In genomic region chr2:107633580-107634147, GRCh38 we compare ENCODE assay signal across 12 cellular contexts.
DNase-seq lines count a peak whose midpoint lies in the region; ATAC-seq, FAIRE-seq and TF ChIP-seq lines count a peak whose summit lies in the region.
"Had no signal": no experiment of that assay in that cellular context is flagged by ENCODE, and none has a peak within 500 bp of the region (broad histone marks: within the 10 kb centered on the region; RNA-seq: fewer than 3 reads in every experiment).

No MANE protein-coding gene starts in this region.

- no peak for TF ChIP-seq RAD21 in HepG2 (CRISPR knock-in tag; IDR thresholded peaks at IDR 0.05)
- no peak for TF ChIP-seq RAD21 in SK-N-SH (IDR thresholded peaks at IDR 0.05; ENCODE audit: low read length)

- no peaks in the 10 kb centered on the region for H3K36me3 ChIP-seq in HepG2 (replicated peaks in 1 of 2; ENCODE audit: control insufficient read depth in 1 of 2, insufficient read depth in 2 of 2, low read length in 2 of 2)
- no peaks in the 10 kb centered on the region for H3K36me3 ChIP-seq in right lobe of liver
- no peaks in the 10 kb centered on the region for H3K36me3 ChIP-seq in SK-N-SH (replicated peaks in 1 of 2; ENCODE audit: control insufficient read depth in 1 of 2, insufficient read depth in 2 of 2, low read length in 1 of 2)
- H3K36me3 ChIP-seq in WERI-Rb-1: no peaks in the 10 kb centered on the region

- H3K27me3 ChIP-seq in HepG2 (ENCODE audit: control insufficient read depth in 1 of 2, insufficient read depth in 2 of 2, low read length in 2 of 2) (no peaks in the 10 kb centered on the region), right lobe of liver (no peaks in the 10 kb centered on the region), SK-N-SH (ENCODE audit: insufficient read depth) (no peaks in the 10 kb centered on the region), WERI-Rb-1 (ENCODE audit: insufficient read depth, low read depth, severe bottlenecking) (peaks cover 8% of the 10 kb centered on the region)

- H3K27ac ChIP-seq in HepG2 (ENCODE audit: extremely low read length, insufficient read depth, low read length) (no peak overlapping the region), right lobe of liver (no peak overlapping the region), SK-N-SH (ENCODE audit: low read depth in 2 of 2, low read length in 1 of 2) (peak overlapping the region in 1 of 2 experiments; percentile 47; a peak in 2 of 4 replicates), WERI-Rb-1 (no peak overlapping the region)

- H3K9me3 ChIP-seq in HepG2 (ENCODE audit: low read length): peaks cover 86% of the 10 kb centered on the region
- H3K9me3 ChIP-seq in right lobe of liver: peaks cover 0 to 7% (median 0%) of the 10 kb centered on the region in 4 donors
- peaks cover 3% of the 10 kb centered on the region; the same call in 1 of the 2 replicates for H3K9me3 ChIP-seq in SK-N-SH
- H3K9me3 ChIP-seq in WERI-Rb-1 (ENCODE audit: severe bottlenecking): no peaks in the 10 kb centered on the region

- WGBS in HepG2 (ENCODE audit: low lambda C conversion rate): 13% methylated on average over 3 of the region's 3 CpGs
- 63% methylated on average over 3 of the region's 3 CpGs for WGBS in right lobe of liver (ENCODE audit: insufficient coverage, low coverage, low lambda C conversion rate, missing lambda C conversion rate)
- WGBS in SK-N-SH (ENCODE audit: low lambda C conversion rate): 18% methylated on average over 3 of the region's 3 CpGs

- BruUV-seq in HepG2 (replicated peaks; lab: Mats Ljungman, UMichigan): no TSS peak

- H3K79me2 ChIP-seq in HepG2 (ENCODE audit: insufficient read depth, low read length): no peaks in the 10 kb centered on the region
- no peaks in the 10 kb centered on the region for H3K79me2 ChIP-seq in SK-N-SH (ENCODE audit: insufficient read depth)

- H3K9ac ChIP-seq in HepG2 (ENCODE audit: insufficient read depth, low read depth, low read length) (no peak overlapping the region), SK-N-SH (no peak overlapping the region)

- DNase-seq in HepG2 (ENCODE audit: low spot score): no peak
- DNase-seq in right lobe of liver: no peak
- no peak for DNase-seq in SK-N-SH
- DNase-seq in fibroblast of the aortic adventitia (ENCODE audit: low read depth): peak; percentile 83
- no peak for DNase-seq in posterior vena cava (ENCODE audit: low spot score)
- DNase-seq in NCI-H146 (lab: John Stamatoyannopoulos, UW): no peak
- no peak for DNase-seq in WERI-Rb-1
- DNase-seq: activated T-cell treated with anti-CD3 and anti-CD28 coated beads, Interleukin-2, amount 50 U/mL, for 1 hour; H9; NCI-H2029 had no signal

- TF ChIP-seq CTCF in HepG2 (CRISPR knock-in tag; IDR thresholded peaks at IDR 0.05) (no peak), right lobe of liver (IDR thresholded peaks at IDR 0.05) (no peak), SK-N-SH (IDR thresholded peaks at IDR 0.05) (no peak), fibroblast of the aortic adventitia (IDR thresholded peaks at IDR 0.05; ENCODE audit: insufficient read depth, low read length) (no peak), WERI-Rb-1 (IDR thresholded peaks at IDR 0.05; ENCODE audit: low read depth, low read length) (no peak)

- FAIRE-seq in HepG2 (lab: Jason Lieb, UNC): no peak

- H3K4me1 ChIP-seq in HepG2 (ENCODE audit: insufficient read depth, low read length) (no peaks in the 10 kb centered on the region), right lobe of liver (no peaks in the 10 kb centered on the region), SK-N-SH (ENCODE audit: control insufficient read depth in 1 of 2, insufficient read depth in 2 of 2, low read depth in 1 of 2, low read length in 1 of 2) (no peaks in the 10 kb centered on the region)

- TF ChIP-seq POLR2A in HepG2 (IDR thresholded peaks at IDR 0.05; ENCODE audit: insufficient read depth in 1 of 2, low read depth in 2 of 2, low read length in 2 of 2) (no peak), right lobe of liver (IDR thresholded peaks at IDR 0.05) (no peak)

- ATAC-seq in HepG2 (no peak), right lobe of liver (no peak), GM21367 (IDR thresholded peaks at IDR 0.05; ENCODE audit: unreplicated experiment) (no peak)

- TF ChIP-seq EP300 in HepG2 (IDR thresholded peaks at IDR 0.05; ENCODE audit: low read depth in 2 of 2, low read length in 2 of 2): no peak
- TF ChIP-seq EP300 in HepG2 (CRISPR knock-in tag; IDR thresholded peaks at IDR 0.05; ENCODE audit: borderline replicate concordance): no peak
- TF ChIP-seq EP300 in SK-N-SH (IDR thresholded peaks at IDR 0.05; ENCODE audit: borderline replicate concordance in 1 of 2, low read depth in 1 of 2, low read length in 1 of 2): peak in 1 of 2 experiments; percentile 33; a peak in 1 of 4 replicates

- H2AFZ ChIP-seq in HepG2 (ENCODE audit: low read length): no peak overlapping the region
- H2AFZ ChIP-seq in SK-N-SH (ENCODE audit: low read depth): no peak overlapping the region

- H3K9me2 ChIP-seq in SK-N-SH: no peaks in the 10 kb centered on the region

- in situ Hi-C loops in HepG2 (cut with HindIII; ENCODE audit: extremely low pct_ligation_motif_present, low pct_unique_long_range_greater_than_20kb): no loop called here

- H3K4me2 ChIP-seq in HepG2 (ENCODE audit: low read depth, low read length): no peak overlapping the region
- no peak overlapping the region for H3K4me2 ChIP-seq in SK-N-SH

- H3K4me3 ChIP-seq in HepG2 (replicated peaks in 1 of 3; ENCODE audit: insufficient read depth in 1 of 3, low read depth in 2 of 3, low read length in 3 of 3) (no peak overlapping the region), right lobe of liver (no peak overlapping the region), SK-N-SH (ENCODE audit: low read depth in 2 of 2, low read length in 1 of 2) (no peak overlapping the region), fibroblast of the aortic adventitia (ENCODE audit: low read depth, low read length) (no peak overlapping the region), WERI-Rb-1 (ENCODE audit: low read depth, low read length) (no peak overlapping the region)
- H3K4me3 ChIP-seq: lung had no signal

- CTCF ChIA-PET in HepG2 (lab: Yijun Ruan, JAX; ENCODE audit: low intra/inter-chr PET ratio, low total read pairs) (no interaction called here), SK-N-SH (lab: Yijun Ruan, JAX) (interaction anchor here (2.3 kb wide), 1 partner anchor 24 kb away, joined by 4 read pairs; no protein-coding TSS in a partner anchor)

- H4K20me1 ChIP-seq in HepG2 (ENCODE audit: insufficient read depth, low read length): no peaks in the 10 kb centered on the region
- H4K20me1 ChIP-seq in SK-N-SH (ENCODE audit: insufficient read depth): no peaks in the 10 kb centered on the region

- POLR2A ChIA-PET in HepG2 (lab: Yijun Ruan, JAX): no interaction called here
- POLR2A ChIA-PET in SK-N-SH (lab: Yijun Ruan, JAX): no interaction called here

- intact Hi-C loops in HepG2 (cut with micrococcal nuclease; ENCODE audit: unreplicated experiment): no loop called here
- intact Hi-C loops in right lobe of liver (cut with DNase I): no loop called here
- intact Hi-C loops in posterior vena cava (cut with DNase I): no loop called here

- H3F3A ChIP-seq in SK-N-SH (replicated peaks; ENCODE audit: insufficient read depth): peaks cover 9% of the 10 kb centered on the region

TF ChIP-seq in HepG2, 621 proteins besides CTCF, POLR2A, EP300 and RAD21:
- TF ChIP-seq TBX3 (IDR thresholded peaks at IDR 0.05; ENCODE audit: borderline replicate concordance) (no peak), ZEB1 (IDR thresholded peaks at IDR 0.05; ENCODE audit: insufficient replicate concordance, low read depth) (no peak), ZNF839 (CRISPR knock-in tag; IDR thresholded peaks at IDR 0.05; ENCODE audit: borderline replicate concordance) (no peak), NFE2L2 (IDR thresholded peaks at IDR 0.05; ENCODE audit: low read length) (peak; percentile 61; the same call in 1 of the 2 replicates)

TF ChIP-seq in SK-N-SH, 30 proteins besides CTCF, POLR2A, EP300 and RAD21 (continues in another document):
- TF ChIP-seq TCF12 (IDR thresholded peaks at IDR 0.05) (peak; percentile 64), FOSL2 (IDR thresholded peaks at IDR 0.05; ENCODE audit: borderline replicate concordance, low read depth) (peak; percentile 79; the same call in 1 of the 2 replicates), ELF1 (IDR thresholded peaks at IDR 0.05) (no peak), SIN3A (IDR thresholded peaks at IDR 0.05; ENCODE audit: borderline replicate concordance, low read depth, low read length) (no peak), SMC3 (IDR thresholded peaks at IDR 0.05; ENCODE audit: low read depth, low read length) (no peak), RCOR1 (IDR thresholded peaks at IDR 0.05; ENCODE audit: low read length) (no peak), NFIC (IDR thresholded peaks at IDR 0.05; ENCODE audit: borderline replicate concordance) (peak; percentile 40; the same call in 1 of the 2 replicates), EZH2phosphoT487 (IDR thresholded peaks at IDR 0.05; ENCODE audit: borderline replicate concordance, low read depth) (no peak), GATA2 (CRISPR knock-in tag; IDR thresholded peaks at IDR 0.05) (no peak), IRF3 (IDR thresholded peaks at IDR 0.05; ENCODE audit: low read depth, low read length) (no peak), NRF1 (IDR thresholded peaks at IDR 0.05; ENCODE audit: low read depth, low read length) (no peak)
- TF ChIP-seq, protein P1, sequence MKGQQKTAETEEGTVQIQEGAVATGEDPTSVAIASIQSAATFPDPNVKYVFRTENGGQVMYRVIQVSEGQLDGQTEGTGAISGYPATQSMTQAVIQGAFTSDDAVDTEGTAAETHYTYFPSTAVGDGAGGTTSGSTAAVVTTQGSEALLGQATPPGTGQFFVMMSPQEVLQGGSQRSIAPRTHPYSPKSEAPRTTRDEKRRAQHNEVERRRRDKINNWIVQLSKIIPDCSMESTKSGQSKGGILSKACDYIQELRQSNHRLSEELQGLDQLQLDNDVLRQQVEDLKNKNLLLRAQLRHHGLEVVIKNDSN (IDR thresholded peaks at IDR 0.05; ENCODE audit: borderline replicate concordance, low read depth): no peak

Comparison
In these comparisons a context has a peak if more than half of its experiments do, and no peak if none do; other contexts are left out.
1. Of the 25 proteins assayed by ChIP-seq in both HepG2 and SK-N-SH: peak only in HepG2: none; only in SK-N-SH: FOSL2, JUND, NFIC, PBX3 and TCF12; in both: none; in neither: 19; mixed calls (peak in some experiments, not most) for 1.